24 cellular contexts compared by ENCODE assay signal in genomic region chr6:167649486-167649885, GRCh38.
"Had no signal": no experiment of that assay in that cellular context is flagged by ENCODE, and none has a peak within 500 bp of the region (broad histone marks: within the 10 kb centered on the region; RNA-seq: fewer than 3 reads in every experiment).

No MANE protein-coding gene starts in this region.

- H3K9me3 ChIP-seq: colonic mucosa, gastrocnemius medialis, lower lobe of right lung, prostate gland, right atrium auricular region, sigmoid colon, suprapubic skin, transverse colon, upper lobe of right lung, uterus had no signal

- H3K9me3 Mint-ChIP-seq: dendritic cell treated with granulocyte-macrophage colony-stimulating factor and Interleukin-4, amounts not matched to agents 40 ng/mL and 50 ng/mL, for 4 days; nephron; stimulated activated naive CD8-positive, alpha-beta T cell treated with anti-CD3 and anti-CD28 coated beads, Interleukin-15, amount 100 ng/mL, for 72 hours had no signal

- H3K27me3 ChIP-seq: colonic mucosa, right atrium auricular region, transverse colon, upper lobe of right lung, uterus had no signal

- H3K4me1 Mint-ChIP-seq: stimulated activated naive CD8-positive, alpha-beta T cell treated with anti-CD3 and anti-CD28 coated beads, Interleukin-15, amount 100 ng/mL, for 72 hours had no signal

- H3K4me3 ChIP-seq: colonic mucosa, gastrocnemius medialis, lower lobe of right lung, prostate gland, right atrium auricular region, sigmoid colon, suprapubic skin, transverse colon, upper lobe of right lung, uterus had no signal

- H3K27ac ChIP-seq: colonic mucosa, epithelial cell of prostate, gastrocnemius medialis, lower lobe of right lung, parathyroid adenoma, prostate gland, right atrium auricular region, sigmoid colon, suprapubic skin, transverse colon, upper lobe of right lung, uterus had no signal

- H3K27me3 Mint-ChIP-seq: dendritic cell treated with granulocyte-macrophage colony-stimulating factor and Interleukin-4, amounts not matched to agents 40 ng/mL and 50 ng/mL, for 4 days had no signal

- ATAC-seq: esophagus mucosa; gastrocnemius medialis; left ventricle myocardium superior; lower lobe of right lung; stimulated activated naive CD8-positive, alpha-beta T cell treated with anti-CD3 and anti-CD28 coated beads, Interleukin-15, amount 100 ng/mL, for 72 hours; upper lobe of right lung had no signal

- H3K4me1 ChIP-seq: colonic mucosa, gastrocnemius medialis, lower lobe of right lung, parathyroid adenoma, prostate gland, sigmoid colon, suprapubic skin, transverse colon, upper lobe of right lung, uterus had no signal

- DNase-seq: colonic mucosa; effector CD8-positive, alpha-beta T cell; endodermal cell; foreskin fibroblast; gastrocnemius medialis; left ventricle myocardium superior; lower lobe of right lung; sigmoid colon; stimulated activated CD4-positive, alpha-beta T cell treated with anti-CD3 and anti-CD28 coated beads, Interleukin-1b, Interleukin-23, amount 100 ng/mL, for 48 hours; stimulated activated CD4-positive, alpha-beta T cell treated with anti-CD3 and anti-CD28 coated beads, Interleukin-4, amount 100 ng/mL, for 1 hour; stimulated activated CD8-positive, alpha-beta memory T cell treated with anti-CD3 and anti-CD28 coated beads, Interleukin-4, amount 100 ng/mL, for 48 hours; stimulated activated naive CD4-positive, alpha-beta T cell; stimulated activated naive CD8-positive, alpha-beta T cell treated with anti-CD3 and anti-CD28 coated beads, Interleukin-15, amount 100 ng/mL, for 72 hours; transverse colon; upper lobe of right lung; uterus had no signal

- H3K4me3 Mint-ChIP-seq: dendritic cell treated with granulocyte-macrophage colony-stimulating factor and Interleukin-4, amounts not matched to agents 40 ng/mL and 50 ng/mL, for 4 days; endodermal cell; nephron; stimulated activated naive CD8-positive, alpha-beta T cell treated with anti-CD3 and anti-CD28 coated beads, Interleukin-15, amount 100 ng/mL, for 72 hours had no signal

- H3K36me3 ChIP-seq: colonic mucosa, gastrocnemius medialis, lower lobe of right lung, prostate gland, right atrium auricular region, sigmoid colon, suprapubic skin, transverse colon, upper lobe of right lung, uterus had no signal

- H3K27ac Mint-ChIP-seq: dendritic cell treated with granulocyte-macrophage colony-stimulating factor and Interleukin-4, amounts not matched to agents 40 ng/mL and 50 ng/mL, for 4 days; endodermal cell; nephron; stimulated activated naive CD8-positive, alpha-beta T cell treated with anti-CD3 and anti-CD28 coated beads, Interleukin-15, amount 100 ng/mL, for 72 hours had no signal
